In genomic region chr1:18348354-18348753, GRCh38 we compare ENCODE assay signal across 23 cellular contexts.
"Had no signal": no experiment of that assay in that cellular context is flagged by ENCODE, and none has a peak within 500 bp of the region (broad histone marks: within the 10 kb centered on the region; RNA-seq: fewer than 3 reads in every experiment).

No MANE protein-coding gene starts in this region.

- H3K9me3 ChIP-seq: body of pancreas, pancreas, sigmoid colon, spleen, stomach, testis, upper lobe of left lung had no signal

- H3K4me3 ChIP-seq: body of pancreas, pancreas, sigmoid colon, spleen, stomach, testis, upper lobe of left lung had no signal

- ATAC-seq: activated CD8-positive, alpha-beta T cell treated with anti-CD3 and anti-CD28 coated beads, Interleukin-2, amount 10 ng/mL, durations not matched to agents 7 days and 5 days; activated T-cell treated with anti-CD3 and anti-CD28 coated beads, Interleukin-2, amount 50 U/mL, for 72 hours; body of pancreas; left ventricle myocardium superior; naive thymus-derived CD8-positive, alpha-beta T cell; pancreas had no signal

- H3K27ac ChIP-seq: body of pancreas, pancreas, sigmoid colon, spleen, stomach, testis, upper lobe of left lung had no signal

- H3K4me1 ChIP-seq: body of pancreas, pancreas, sigmoid colon, spleen, stomach, testis, upper lobe of left lung had no signal

- H3K36me3 ChIP-seq: pancreas, sigmoid colon, spleen, stomach, upper lobe of left lung had no signal

- H3K27me3 ChIP-seq: body of pancreas, pancreas, testis, upper lobe of left lung had no signal

- DNase-seq: activated B cell treated with CpG ODN at 0.5 μM for 24 hours; activated CD4-positive, alpha-beta T cell treated with anti-CD3 and anti-CD28 coated beads, Interleukin-2, amount 10 ng/mL, durations not matched to agents 24 days and 14 days; activated CD8-positive, alpha-beta memory T cell treated with anti-CD3 and anti-CD28 coated beads, Interleukin-2, amount 50 U/mL, for 4 hours; activated CD8-positive, alpha-beta T cell treated with anti-CD3 and anti-CD28 coated beads, Interleukin-2, amount 10 ng/mL, durations not matched to agents 7 days and 5 days; activated gamma-delta T cell treated with Interleukin-2 at 50 U/mL for 16 hours; activated naive CD8-positive, alpha-beta T cell treated with anti-CD3 and anti-CD28 coated beads for 36 hours; activated T-cell treated with anti-CD3 and anti-CD28 coated beads, Interleukin-2, amount 50 U/mL, for 72 hours; amygdala; body of pancreas; cortex of kidney; effector CD4-positive, alpha-beta T cell; foreskin fibroblast; hippocampal formation; kidney; left ventricle myocardium superior; naive thymus-derived CD8-positive, alpha-beta T cell; pancreas; sigmoid colon; spleen; stimulated activated CD4-positive, alpha-beta T cell treated with anti-CD3 and anti-CD28 coated beads, Interleukin-1b, Interleukin-23, amount 100 ng/mL, for 48 hours; stomach; testis; upper lobe of left lung had no signal
